ENCODE assay signal across 18 cellular contexts in the genomic region with DNA sequence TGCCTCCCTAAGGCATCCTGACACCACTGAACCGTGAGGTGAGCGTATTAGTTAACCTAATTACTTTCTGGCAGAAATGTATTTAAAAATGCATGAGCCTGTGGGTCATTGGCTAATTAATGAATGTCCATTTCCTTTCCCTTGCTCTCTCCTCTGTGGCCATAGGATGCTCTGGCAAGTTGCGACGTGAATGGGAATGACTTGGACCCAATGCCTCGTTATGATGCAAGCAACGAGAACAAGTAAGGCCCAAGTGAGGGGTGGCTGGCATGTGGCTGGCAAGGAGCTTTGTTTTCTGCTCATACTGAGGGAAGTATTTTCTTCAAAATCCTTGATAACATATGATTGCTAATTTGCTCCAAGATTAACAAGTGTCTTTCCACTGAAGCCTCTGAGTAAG.
DNase-seq lines count a peak whose midpoint lies in the region; ATAC-seq and TF ChIP-seq lines count a peak whose summit lies in the region.
"Had no signal": no experiment of that assay in that cellular context is flagged by ENCODE, and none has a peak within 500 bp of the region (broad histone marks: within the 10 kb centered on the region; RNA-seq: fewer than 3 reads in every experiment).

No MANE protein-coding gene starts in this region.

- POLR2A ChIA-PET in MCF 10A (lab: Yijun Ruan, JAX), result no interaction called here

- BruUV-seq in MCF 10A (replicated peaks; lab: Mats Ljungman, UMichigan) (no TSS peak), mammary epithelial cell (replicated peaks; lab: Mats Ljungman, UMichigan) (no TSS peak)

- H3K9ac ChIP-seq in KMS-11 (no peak overlapping the region), mammary epithelial cell (ENCODE audit: insufficient read depth, low read length) (no peak overlapping the region)

- H3K36me3 Mint-ChIP-seq in MCF 10A (ENCODE audit: insufficient read depth, unreplicated experiment), result no peaks in the 10 kb centered on the region
- H3K36me3 Mint-ChIP-seq in activated CD8-positive, alpha-beta memory T cell treated with anti-CD3 and anti-CD28 coated beads, Interleukin-2, amount 10 ng/mL, durations not matched to agents 7 days and 5 days, result no peaks in the 10 kb centered on the region

- H3K4me3 ChIP-seq in breast epithelium, result no peak overlapping the region
- H3K4me3 ChIP-seq in KMS-11 (IDR thresholded peaks at IDR 0.05; ENCODE audit: insufficient read depth, low read depth, low read length), result no peak overlapping the region
- no peak overlapping the region for H3K4me3 ChIP-seq in mammary epithelial cell (replicated peaks in 1 of 3; ENCODE audit: insufficient read depth in 1 of 3, low read depth in 2 of 3, low read length in 3 of 3)
- H3K4me3 ChIP-seq: HAP-1 had no signal

- no peaks in the 10 kb centered on the region for H3K27me3 Mint-ChIP-seq in MCF 10A (ENCODE audit: insufficient read depth, unreplicated experiment)
- no peaks in the 10 kb centered on the region for H3K27me3 Mint-ChIP-seq in activated CD8-positive, alpha-beta memory T cell treated with anti-CD3 and anti-CD28 coated beads, Interleukin-2, amount 10 ng/mL, durations not matched to agents 7 days and 5 days
- H3K27me3 Mint-ChIP-seq: B cell had no signal

- intact Hi-C loops in MCF 10A (cut with micrococcal nuclease), result no loop called here
- intact Hi-C loops in breast epithelium (cut with DNase I; ENCODE audit: low total_unique reads), result no loop called here
- intact Hi-C loops in mammary epithelial cell (cut with micrococcal nuclease), result no loop called here

- TF ChIP-seq CTCF in MCF 10A (IDR thresholded peaks at IDR 0.05; ENCODE audit: unreplicated experiment), result no peak
- TF ChIP-seq CTCF in breast epithelium (IDR thresholded peaks at IDR 0.05), result no peak
- no peak for TF ChIP-seq CTCF in KMS-11 (conservative IDR thresholded peaks at IDR 0.05; ENCODE audit: low read depth, low read length)
- TF ChIP-seq CTCF in mammary epithelial cell (conservative IDR thresholded peaks at IDR 0.05 in 1 of 2, IDR thresholded peaks at IDR 0.05 in 1 of 2; ENCODE audit: extremely low read depth in 1 of 2, insufficient read depth in 1 of 2, low read depth in 1 of 2, low read length in 2 of 2), result no peak

- CTCF ChIA-PET in MCF 10A (lab: Yijun Ruan, JAX) (no interaction called here), mammary epithelial cell (lab: Charles Lee; ENCODE audit: low non-redundant PET) (no interaction called here)
- CTCF ChIA-PET in activated CD8-positive, alpha-beta memory T cell treated with anti-CD3 and anti-CD28 coated beads, Interleukin-2, amount 10 ng/mL, durations not matched to agents 7 days and 5 days (lab: Charles Lee), result no interaction called here

- in situ Hi-C loops in mammary epithelial cell (cut with MboI; ENCODE audit: low sequenced_read_pairs in 2 of 2), result no loop called here

- H3K4me3 Mint-ChIP-seq in MCF 10A (ENCODE audit: unreplicated experiment), result no peak overlapping the region
- no peak overlapping the region for H3K4me3 Mint-ChIP-seq in activated CD8-positive, alpha-beta memory T cell treated with anti-CD3 and anti-CD28 coated beads, Interleukin-2, amount 10 ng/mL, durations not matched to agents 7 days and 5 days
- H3K4me3 Mint-ChIP-seq: B cell had no signal

- H2AFZ ChIP-seq in KMS-11 (ENCODE audit: low read depth) (no peak overlapping the region), mammary epithelial cell (ENCODE audit: low read depth, low read length) (no peak overlapping the region)

- H3K9me3 Mint-ChIP-seq in MCF 10A (ENCODE audit: unreplicated experiment), result peaks cover 25% of the 10 kb centered on the region
- H3K9me3 Mint-ChIP-seq in activated CD8-positive, alpha-beta memory T cell treated with anti-CD3 and anti-CD28 coated beads, Interleukin-2, amount 10 ng/mL, durations not matched to agents 7 days and 5 days (ENCODE audit: low read depth), result no peaks in the 10 kb centered on the region

- H3K4me2 ChIP-seq in KMS-11 (peak overlapping the region; percentile 39), mammary epithelial cell (ENCODE audit: insufficient read depth, low read depth, low read length) (no peak overlapping the region)

- ATAC-seq in activated CD8-positive, alpha-beta memory T cell treated with anti-CD3 and anti-CD28 coated beads, Interleukin-2, amount 10 ng/mL, durations not matched to agents 7 days and 5 days, result no peak

- H3K9me3 ChIP-seq in breast epithelium, result peaks cover 0 to 5% of the 10 kb centered on the region in 2 donors
- no peaks in the 10 kb centered on the region for H3K9me3 ChIP-seq in mammary epithelial cell (replicated peaks; ENCODE audit: insufficient read depth, low read length)
- H3K9me3 ChIP-seq: Caco-2, HAP-1 had no signal

- H3K36me3 ChIP-seq in breast epithelium (no peaks in the 10 kb centered on the region), KMS-11 (ENCODE audit: insufficient read depth) (no peaks in the 10 kb centered on the region), mammary epithelial cell (ENCODE audit: insufficient read depth, low read length) (no peaks in the 10 kb centered on the region)
- H3K36me3 ChIP-seq: HAP-1 had no signal

- H3K27ac ChIP-seq in breast epithelium, result no peak overlapping the region
- no peak overlapping the region for H3K27ac ChIP-seq in KMS-11
- H3K27ac ChIP-seq in mammary epithelial cell (ENCODE audit: insufficient read depth, low read depth, low read length), result no peak overlapping the region

- DNase-seq in MCF 10A (ENCODE audit: unreplicated experiment) (peak; percentile 4), breast epithelium (ENCODE audit: low spot score in 2 of 2) (no peak), mammary epithelial cell (peak; percentile 53), AG20443 (ENCODE audit: low spot score) (no peak), retina (no peak)
- no peak for DNase-seq in activated CD8-positive, alpha-beta memory T cell treated with anti-CD3 and anti-CD28 coated beads, Interleukin-2, amount 10 ng/mL, durations not matched to agents 7 days and 5 days
- DNase-seq: Caco-2, DMS153, EL, Karpas-422, NCI-H1105, NCI-H1694, NCI-H2107, NCI-H2227 treated with DMSO at 0.1 percent for 48 hours, NCI-H524 treated with DMSO at 0.1 percent for 48 hours had no signal

- dilution Hi-C loops in mammary epithelial cell (cut with HindIII; ENCODE audit: low sequenced_read_pairs), result no loop called here

- no peak for TF ChIP-seq POLR2A in breast epithelium (IDR thresholded peaks at IDR 0.05)

- H3K4me1 Mint-ChIP-seq in MCF 10A (ENCODE audit: insufficient read depth, unreplicated experiment), result no peaks in the 10 kb centered on the region
- peaks cover 33% of the 10 kb centered on the region for H3K4me1 Mint-ChIP-seq in activated CD8-positive, alpha-beta memory T cell treated with anti-CD3 and anti-CD28 coated beads, Interleukin-2, amount 10 ng/mL, durations not matched to agents 7 days and 5 days
- H3K4me1 Mint-ChIP-seq: B cell had no signal

- no peaks in the 10 kb centered on the region for H3K27me3 ChIP-seq in breast epithelium
- H3K27me3 ChIP-seq in KMS-11 (ENCODE audit: insufficient read depth, low read depth), result no peaks in the 10 kb centered on the region
- no peaks in the 10 kb centered on the region for H3K27me3 ChIP-seq in mammary epithelial cell (ENCODE audit: insufficient read depth, low read length)

- no peak overlapping the region for H3K27ac Mint-ChIP-seq in MCF 10A (ENCODE audit: low read depth, unreplicated experiment)
- no peak overlapping the region for H3K27ac Mint-ChIP-seq in activated CD8-positive, alpha-beta memory T cell treated with anti-CD3 and anti-CD28 coated beads, Interleukin-2, amount 10 ng/mL, durations not matched to agents 7 days and 5 days
- H3K27ac Mint-ChIP-seq: B cell had no signal

- no peaks in the 10 kb centered on the region for H3K79me2 ChIP-seq in KMS-11 (ENCODE audit: insufficient read depth, low read depth)
- no peaks in the 10 kb centered on the region for H3K79me2 ChIP-seq in mammary epithelial cell (ENCODE audit: insufficient read depth, low read length)

- H3K4me1 ChIP-seq in breast epithelium (no peaks in the 10 kb centered on the region), KMS-11 (ENCODE audit: low read depth, poor library complexity, severe bottlenecking) (peaks cover 37% of the 10 kb centered on the region), mammary epithelial cell (ENCODE audit: insufficient read depth, low read length) (peaks cover 17% of the 10 kb centered on the region)
- H3K4me1 ChIP-seq: Caco-2 had no signal

- H4K20me1 ChIP-seq in KMS-11 (ENCODE audit: insufficient read depth), result no peaks in the 10 kb centered on the region
- no peaks in the 10 kb centered on the region for H4K20me1 ChIP-seq in mammary epithelial cell (ENCODE audit: insufficient read depth, low read length)

- WGBS in mammary epithelial cell (ENCODE audit: low coverage, missing lambda C conversion rate), result 79% methylated on average over 6 of the region's 6 CpGs

Comparison
In these comparisons a context has a peak if more than half of its experiments do, and no peak if none do; other contexts are left out.
1. DNase-seq: peak in MCF 10A (single experiment) and mammary epithelial cell (single experiment); none in breast epithelium (0 of 2), AG20443 (single experiment), retina (single experiment) and activated CD8-positive, alpha-beta memory T cell treated with anti-CD3 and anti-CD28 coated beads, Interleukin-2, amount 10 ng/mL, durations not matched to agents 7 days and 5 days (single experiment).